Comparison of ENCODE assay signal across 30 cellular contexts in the genomic region with DNA sequence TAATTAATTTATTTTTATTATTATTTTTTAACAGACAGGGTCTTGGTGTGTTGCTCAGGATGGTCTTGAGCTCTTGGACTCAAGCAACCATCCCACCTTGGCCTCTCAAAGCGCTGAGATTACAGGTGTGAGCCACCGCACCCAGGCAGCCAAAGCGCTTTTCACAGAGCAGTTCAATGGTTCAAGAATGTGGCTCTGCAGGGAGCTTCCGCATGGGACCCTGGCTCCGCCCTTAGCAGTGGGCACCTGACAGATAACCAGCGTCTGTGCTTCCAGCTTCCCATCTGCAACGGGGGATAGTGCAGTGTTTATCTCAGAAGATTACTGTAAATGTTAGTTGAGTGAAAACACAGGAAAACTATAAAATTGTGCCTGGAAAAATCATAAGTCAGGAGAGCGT.
"Had no signal": no experiment of that assay in that cellular context is flagged by ENCODE, and none has a peak within 500 bp of the region (broad histone marks: within the 10 kb centered on the region; RNA-seq: fewer than 3 reads in every experiment).

No MANE protein-coding gene starts in this region.

- DNase-seq: activated CD4-positive, alpha-beta T cell treated with anti-CD3 and anti-CD28 coated beads for 4 hours; activated CD4-positive, alpha-beta T cell treated with anti-CD3 and anti-CD28 coated beads, Interleukin-2, amount 50 U/mL, for 4 hours; activated naive CD4-positive, alpha-beta T cell; activated T-cell treated with anti-CD3 and anti-CD28 coated beads for 4 hours; activated T-cell treated with anti-CD3 and anti-CD28 coated beads, Interleukin-2, amount 50 U/mL, for 72 hours; anterior cingulate cortex; body of pancreas; esophagus squamous epithelium; kidney; left colon; mammary epithelial cell; midbrain; naive thymus-derived CD8-positive, alpha-beta T cell; nucleus accumbens; pancreas; retina; sigmoid colon; small intestine; stimulated activated CD4-positive, alpha-beta T cell treated with anti-CD3 and anti-CD28 coated beads, Interleukin-4, amount 100 ng/mL, for 24 hours; substantia nigra; SW 1271; T-helper 9 cell; upper lobe of left lung had no signal

- H3K9me3 Mint-ChIP-seq: activated naive CD4-positive, alpha-beta T cell treated with anti-CD3 and anti-CD28 coated beads, Interleukin-2, amount 50 U/mL, for 72 hours; neural crest cell; stimulated activated naive CD8-positive, alpha-beta T cell treated with anti-CD3 and anti-CD28 coated beads, Interleukin-15, Interleukin-2, amounts not matched to agents 100 ng/mL and 50 ng/mL, for 24 hours had no signal

- H3K27ac ChIP-seq: body of pancreas, esophagus squamous epithelium, pancreas, prostate gland, sigmoid colon, upper lobe of left lung, vagina had no signal

- H3K36me3 ChIP-seq: esophagus squamous epithelium, pancreas, prostate gland, sigmoid colon, upper lobe of left lung, vagina had no signal

- H3K4me1 ChIP-seq: body of pancreas, esophagus squamous epithelium, pancreas, prostate gland, sigmoid colon, upper lobe of left lung, vagina had no signal

- H3K27me3 ChIP-seq: upper lobe of left lung, vagina had no signal

- H3K4me3 ChIP-seq: body of pancreas, esophagus squamous epithelium, pancreas, prostate gland, sigmoid colon, upper lobe of left lung, vagina had no signal

- H3K4me3 Mint-ChIP-seq: activated T-cell treated with anti-CD3 and anti-CD28 coated beads, Interleukin-2, amount 50 U/mL, for 72 hours; naive thymus-derived CD8-positive, alpha-beta T cell; neural crest cell; stimulated activated effector memory CD8-positive, alpha-beta T cell treated with anti-CD3 and anti-CD28 coated beads, Interleukin-12 subunit alpha, Interleukin-12 subunit beta, amount 100 ng/mL, for 72 hours; stimulated activated naive CD8-positive, alpha-beta T cell treated with anti-CD3 and anti-CD28 coated beads, Interleukin-15, Interleukin-2, amounts not matched to agents 100 ng/mL and 50 ng/mL, for 24 hours; T-helper 1 cell treated with Interleukin-12 subunit alpha and Interleukin-12 subunit beta and Interleukin-4 antibody, amounts not matched to agents 30 μg/mL and 1 μg/mL, for 36 hours had no signal

- H3K27ac Mint-ChIP-seq: activated naive CD4-positive, alpha-beta T cell treated with anti-CD3 and anti-CD28 coated beads, Interleukin-2, amount 50 U/mL, for 72 hours; activated T-cell treated with anti-CD3 and anti-CD28 coated beads, Interleukin-2, amount 50 U/mL, for 72 hours; naive thymus-derived CD8-positive, alpha-beta T cell; stimulated activated effector memory CD8-positive, alpha-beta T cell treated with anti-CD3 and anti-CD28 coated beads, Interleukin-12 subunit alpha, Interleukin-12 subunit beta, amount 100 ng/mL, for 72 hours; stimulated activated naive CD8-positive, alpha-beta T cell treated with anti-CD3 and anti-CD28 coated beads, Interleukin-15, Interleukin-2, amounts not matched to agents 100 ng/mL and 50 ng/mL, for 24 hours; T-helper 1 cell treated with Interleukin-12 subunit alpha and Interleukin-12 subunit beta and Interleukin-4 antibody, amounts not matched to agents 30 μg/mL and 1 μg/mL, for 36 hours had no signal

- H3K36me3 Mint-ChIP-seq: stimulated activated effector memory CD8-positive, alpha-beta T cell treated with anti-CD3 and anti-CD28 coated beads, Interleukin-12 subunit alpha, Interleukin-12 subunit beta, amount 100 ng/mL, for 72 hours had no signal

- H3K9me3 ChIP-seq: pancreas, prostate gland, vagina had no signal

- ATAC-seq: activated naive CD4-positive, alpha-beta T cell treated with anti-CD3 and anti-CD28 coated beads, Interleukin-2, amount 50 U/mL, for 72 hours; activated T-cell treated with anti-CD3 and anti-CD28 coated beads, Interleukin-2, amount 50 U/mL, for 72 hours; body of pancreas; left colon; naive thymus-derived CD8-positive, alpha-beta T cell; pancreas had no signal

- H3K4me1 Mint-ChIP-seq: naive thymus-derived CD8-positive, alpha-beta T cell; stimulated activated effector memory CD8-positive, alpha-beta T cell treated with anti-CD3 and anti-CD28 coated beads, Interleukin-12 subunit alpha, Interleukin-12 subunit beta, amount 100 ng/mL, for 72 hours had no signal
